1 cellular context compared by ENCODE assay signal in the genomic region with DNA sequence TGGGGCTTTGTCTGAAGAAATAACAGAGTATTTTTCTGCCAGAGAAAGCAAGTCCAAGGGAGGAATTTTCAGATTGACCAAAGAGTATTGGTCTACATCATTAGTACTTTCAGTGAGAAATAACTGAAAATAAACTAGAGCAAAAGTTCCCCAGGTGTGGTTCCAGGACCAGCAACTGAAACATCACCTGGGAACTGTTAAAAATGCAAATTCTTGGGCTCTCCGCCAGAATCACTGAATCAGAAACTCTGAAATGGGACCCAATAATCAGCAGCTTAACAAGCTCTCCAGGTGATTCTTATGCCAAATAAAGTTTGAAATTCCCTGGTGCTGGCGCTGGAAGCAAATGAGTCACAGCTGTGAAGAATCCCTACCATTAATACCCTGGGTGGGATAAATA.
TF ChIP-seq lines count a peak whose summit lies in the region.

No MANE protein-coding gene starts in this region.

TF ChIP-seq in WTC11, 78 proteins besides CTCF, POLR2A, EP300 and RAD21 (continued from another document):
- TF ChIP-seq, protein P1, sequence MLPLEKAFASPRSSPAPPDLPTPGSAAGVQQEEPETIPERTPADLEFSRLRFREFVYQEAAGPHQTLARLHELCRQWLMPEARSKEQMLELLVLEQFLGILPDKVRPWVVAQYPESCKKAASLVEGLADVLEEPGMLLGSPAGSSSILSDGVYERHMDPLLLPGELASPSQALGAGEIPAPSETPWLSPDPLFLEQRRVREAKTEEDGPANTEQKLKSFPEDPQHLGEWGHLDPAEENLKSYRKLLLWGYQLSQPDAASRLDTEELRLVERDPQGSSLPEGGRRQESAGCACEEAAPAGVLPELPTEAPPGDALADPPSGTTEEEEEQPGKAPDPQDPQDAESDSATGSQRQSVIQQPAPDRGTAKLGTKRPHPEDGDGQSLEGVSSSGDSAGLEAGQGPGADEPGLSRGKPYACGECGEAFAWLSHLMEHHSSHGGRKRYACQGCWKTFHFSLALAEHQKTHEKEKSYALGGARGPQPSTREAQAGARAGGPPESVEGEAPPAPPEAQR (CRISPR knock-in tag; IDR thresholded peaks at IDR 0.05) = no peak
- TF ChIP-seq MYBL2 (CRISPR knock-in tag; IDR thresholded peaks at IDR 0.05) = no peak
